ENCODE assay signal across 9 cellular contexts in genomic region chr10:89206402-89207180, GRCh38. TPM values are rescaled to one million over a fixed set of nuclear protein-coding genes. Genes with fewer than 3 reads are reported as not detected.
DNase-seq lines count a peak whose midpoint lies in the region; ATAC-seq, FAIRE-seq and TF ChIP-seq lines count a peak whose summit lies in the region.
"Had no signal": no experiment of that assay in that cellular context is flagged by ENCODE, and none has a peak within 500 bp of the region (broad histone marks: within the 10 kb centered on the region; RNA-seq: fewer than 3 reads in every experiment).

No MANE protein-coding gene starts in this region.

- TF ChIP-seq CTCF in gastroesophageal sphincter (IDR thresholded peaks at IDR 0.05) (no peak), ovary (IDR thresholded peaks at IDR 0.05) (no peak)

- no peaks in the 10 kb centered on the region for H3K9me3 ChIP-seq in BLaER1 treated with 17β-estradiol and CSF1 and Interleukin-3, amounts not matched to agents 10 nM and 100 nM (replicated peaks in 1 of 11)
- H3K9me3 ChIP-seq in gastroesophageal sphincter (no peaks in the 10 kb centered on the region), ovary (no peaks in the 10 kb centered on the region)
- H3K9me3 ChIP-seq: HAP-1 had no signal

- TF ChIP-seq POLR2A in gastroesophageal sphincter (IDR thresholded peaks at IDR 0.05) (no peak), ovary (IDR thresholded peaks at IDR 0.05) (no peak)

- H3K4me3 ChIP-seq in BLaER1 treated with 17β-estradiol and CSF1 and Interleukin-3, amounts not matched to agents 10 nM and 100 nM = peak overlapping the region; percentile 53 to 67 (median 60)
- H3K4me3 ChIP-seq in gastroesophageal sphincter = peak overlapping the region; percentile 32 to 58
- peak overlapping the region; percentile 47 for H3K4me3 ChIP-seq in ovary

- peak overlapping the region in 3 of 11 experiments; percentile 84 to 98 (median 87); a peak in 6 of 22 replicates for H3K27ac ChIP-seq in BLaER1 treated with 17β-estradiol and CSF1 and Interleukin-3, amounts not matched to agents 10 nM and 100 nM
- H3K27ac ChIP-seq in gastroesophageal sphincter (peak overlapping the region; percentile 4 to 83 (median 72)), ovary (peak overlapping the region; percentile 16 to 34)

- H3K27me3 Mint-ChIP-seq in activated T-cell treated with anti-CD3 and anti-CD28 coated beads, Interleukin-2, amount 50 U/mL, for 4 hours (ENCODE audit: low read depth) = peaks cover 35% of the 10 kb centered on the region

- H3K4me2 ChIP-seq in BLaER1 treated with 17β-estradiol and CSF1 and Interleukin-3, amounts not matched to agents 10 nM and 100 nM = peak overlapping the region; percentile 82 to 100 (median 95)

- intact Hi-C loops in ovary (cut with DNase I) = loop anchor here in 1 of 4 donors (5.0 kb wide), 1 partner anchor 269 kb away; no protein-coding TSS in a partner anchor

- H3K36me3 Mint-ChIP-seq in activated T-cell treated with anti-CD3 and anti-CD28 coated beads, Interleukin-2, amount 50 U/mL, for 4 hours (ENCODE audit: insufficient read depth) = no peaks in the 10 kb centered on the region

- no peaks in the 10 kb centered on the region for H3K36me3 ChIP-seq in BLaER1 treated with 17β-estradiol and CSF1 and Interleukin-3, amounts not matched to agents 10 nM and 100 nM
- H3K36me3 ChIP-seq in gastroesophageal sphincter (no peaks in the 10 kb centered on the region), ovary (no peaks in the 10 kb centered on the region)
- H3K36me3 ChIP-seq: HAP-1 had no signal

- peak; percentile 55 to 62 for ATAC-seq in activated T-cell treated with anti-CD3 and anti-CD28 coated beads, Interleukin-2, amount 50 U/mL, for 4 hours
- ATAC-seq in gastroesophageal sphincter = peak; percentile 44
- ATAC-seq in HG03378 (IDR thresholded peaks at IDR 0.05; ENCODE audit: unreplicated experiment) = no peak
- no peak for ATAC-seq in GM21526 (IDR thresholded peaks at IDR 0.05; ENCODE audit: low FRiP score, unreplicated experiment)

- no peak for FAIRE-seq in HTR-8/SVneo (lab: Jason Lieb, UNC)

- H3K9ac ChIP-seq in BLaER1 treated with 17β-estradiol and CSF1 and Interleukin-3, amounts not matched to agents 10 nM and 100 nM = peak overlapping the region in 4 of 11 experiments; percentile 19 to 96 (median 85); a peak in 9 of 22 replicates

- DNase-seq in HTR-8/SVneo (ENCODE audit: insufficient read length, low spot score) (peak; percentile 6), ovary (peak; percentile 40 to 66 (median 54)), ecto neural progenitor cell (ENCODE audit: low spot score) (no peak)
- no peak for DNase-seq in activated T-cell treated with anti-CD3 and anti-CD28 coated beads, Interleukin-2, amount 50 U/mL, for 4 hours

- H3K27me3 ChIP-seq in BLaER1 treated with 17β-estradiol and CSF1 and Interleukin-3, amounts not matched to agents 10 nM and 100 nM = peaks cover 0 to 66% (median 57%) of the 10 kb centered on the region in 11 experiments; a peak in 20 of 22 replicates
- no peaks in the 10 kb centered on the region for H3K27me3 ChIP-seq in gastroesophageal sphincter
- H3K27me3 ChIP-seq in ovary = no peaks in the 10 kb centered on the region

- H3K4me1 Mint-ChIP-seq in activated T-cell treated with anti-CD3 and anti-CD28 coated beads, Interleukin-2, amount 50 U/mL, for 4 hours (ENCODE audit: low read depth) = peaks cover 11% of the 10 kb centered on the region

- peaks cover 0 to 21% (median 6%) of the 10 kb centered on the region in 11 experiments; a peak in 9 of 22 replicates for H4K20me1 ChIP-seq in BLaER1 treated with 17β-estradiol and CSF1 and Interleukin-3, amounts not matched to agents 10 nM and 100 nM

- no peaks in the 10 kb centered on the region for H3K9me3 Mint-ChIP-seq in activated T-cell treated with anti-CD3 and anti-CD28 coated beads, Interleukin-2, amount 50 U/mL, for 4 hours

- peaks cover 40 to 66% (median 45%) of the 10 kb centered on the region in 10 experiments for H3K4me1 ChIP-seq in BLaER1 treated with 17β-estradiol and CSF1 and Interleukin-3, amounts not matched to agents 10 nM and 100 nM
- H3K4me1 ChIP-seq in gastroesophageal sphincter (peaks cover 0 to 27% (median 11%) of the 10 kb centered on the region in 3 donors), ovary (ENCODE audit: insufficient read depth) (peaks cover 2% of the 10 kb centered on the region)

- H3K4me3 Mint-ChIP-seq in activated T-cell treated with anti-CD3 and anti-CD28 coated beads, Interleukin-2, amount 50 U/mL, for 4 hours = peak overlapping the region; percentile 80

- TF ChIP-seq EP300 in gastroesophageal sphincter (IDR thresholded peaks at IDR 0.05) = no peak
- TF ChIP-seq EP300 in ovary (IDR thresholded peaks at IDR 0.05) = no peak

- WGBS in gastroesophageal sphincter (ENCODE audit: low coverage in 1 of 2), 2 donors = 19 to 25% methylated on average over 17 to 25 of the region's 42 CpGs
- 16 to 34% (median 22%) methylated on average over 40 to 42 of the region's 42 CpGs for WGBS in ovary, 3 donors

RNA-seq across cellular contexts. Expression of gene CH25H, which starts 0.5 kb away (rescaled TPM):
- under 1 TPM in 2 of 3 donors, not detected in 1; 0.11 to 0.61 TPM for total RNA-seq in activated T-cell treated with anti-CD3 and anti-CD28 coated beads, Interleukin-2, amount 50 U/mL, for 4 hours
- total RNA-seq in gastroesophageal sphincter (10 to 100 TPM in 1 of 4 donors, 1 to 10 TPM in 2, under 1 TPM in 1; 0.93 to 16.8 (median 1.5) TPM), ovary (1 to 10 TPM in 6 of 7 donors, under 1 TPM in 1; 0.52 to 3.8 (median 1.6) TPM)
- polyA plus RNA-seq in ovary = 1 to 10 TPM in 1 of 2 donors, under 1 TPM in 1; 0.22 to 1.9 TPM

RNA-seq across cellular contexts. Expression of gene LIPA, which starts 45.0 kb away (rescaled TPM):
- total RNA-seq in activated T-cell treated with anti-CD3 and anti-CD28 coated beads, Interleukin-2, amount 50 U/mL, for 4 hours = 10 to 100 TPM; 13.2 to 15.8 (median 14.7) TPM
- total RNA-seq in gastroesophageal sphincter (10 to 100 TPM; 15.7 to 46.0 (median 22.3) TPM), ovary (10 to 100 TPM; 26.6 to 94.6 (median 36.1) TPM)
- polyA plus RNA-seq in ovary = 100 to 1,000 TPM in 1 of 2 donors, 10 to 100 TPM in 1; 27.5 to 191 TPM

Comparison
In these comparisons a context has a peak if more than half of its experiments do, and no peak if none do; other contexts are left out.
1. DNase-seq: peak in HTR-8/SVneo (single experiment) and ovary (5 of 5); none in activated T-cell treated with anti-CD3 and anti-CD28 coated beads, Interleukin-2, amount 50 U/mL, for 4 hours (single experiment) and ecto neural progenitor cell (single experiment).
2. ATAC-seq: peak in activated T-cell treated with anti-CD3 and anti-CD28 coated beads, Interleukin-2, amount 50 U/mL, for 4 hours (2 of 2) and gastroesophageal sphincter (single experiment); none in HG03378 (single experiment) and GM21526 (single experiment).
3. Peak in every context shown above with its lines, with median percentiles within 50 percentile points of each other: H3K4me3 ChIP-seq.